Comparison of ENCODE assay signal across 13 cellular contexts in genomic region chr14:74932401-74932901, GRCh38. TPM values are rescaled to one million over a fixed set of nuclear protein-coding genes. Genes with fewer than 3 reads are reported as not detected.
DNase-seq lines count a peak whose midpoint lies in the region; ATAC-seq and TF ChIP-seq lines count a peak whose summit lies in the region.
"Had no signal": no experiment of that assay in that cellular context is flagged by ENCODE, and none has a peak within 500 bp of the region (broad histone marks: within the 10 kb centered on the region; RNA-seq: fewer than 3 reads in every experiment).

No MANE protein-coding gene starts in this region.

- H3K4me1 Mint-ChIP-seq in activated CD4-positive, alpha-beta memory T cell treated with anti-CD3 and anti-CD28 coated beads for 36 hours (ENCODE audit: low read depth) = peaks cover 14% of the 10 kb centered on the region
- H3K4me1 Mint-ChIP-seq in activated CD4-positive, alpha-beta memory T cell treated with anti-CD3 and anti-CD28 coated beads, Interleukin-2, amount 10 ng/mL, durations not matched to agents 7 days and 5 days = peaks cover 22% of the 10 kb centered on the region
- 0 out of 2 replicates have a peak, but pooled peaks cover 3% of the 10 kb centered on the region for H3K4me1 Mint-ChIP-seq in WTC11
- H3K4me1 Mint-ChIP-seq in HFFc6 (ENCODE audit: low read depth) = peaks cover 8% of the 10 kb centered on the region; the same call in 1 of the 2 replicates

- no peak overlapping the region for H3K27ac Mint-ChIP-seq in activated CD4-positive, alpha-beta memory T cell treated with anti-CD3 and anti-CD28 coated beads for 36 hours
- no peak overlapping the region for H3K27ac Mint-ChIP-seq in activated CD4-positive, alpha-beta memory T cell treated with anti-CD3 and anti-CD28 coated beads, Interleukin-2, amount 10 ng/mL, durations not matched to agents 7 days and 5 days
- 0 out of 2 replicates have a peak overlapping the region, but pooled peaks have one; percentile 71 for H3K27ac Mint-ChIP-seq in WTC11
- no peak overlapping the region for H3K27ac Mint-ChIP-seq in HFFc6
- H3K27ac Mint-ChIP-seq: memory B cell had no signal

- TF ChIP-seq CTCF in WTC11 (IDR thresholded peaks at IDR 0.05) (no peak), testis (IDR thresholded peaks at IDR 0.05) (no peak), HFFc6 (IDR thresholded peaks at IDR 0.05) (no peak)

- H3K27me3 ChIP-seq in right cardiac atrium (ENCODE audit: control insufficient read depth, insufficient read depth) = no peaks in the 10 kb centered on the region
- no peaks in the 10 kb centered on the region for H3K27me3 ChIP-seq in testis
- H3K27me3 ChIP-seq: body of pancreas, esophagus squamous epithelium had no signal

- 19% methylated on average over 6 of the region's 6 CpGs for WGBS in right cardiac atrium
- 41 to 56% methylated on average over 6 of the region's 6 CpGs for WGBS in testis, 2 donors

- H3K4me3 ChIP-seq in right cardiac atrium (ENCODE audit: low read length) (no peak overlapping the region), testis (no peak overlapping the region)
- H3K4me3 ChIP-seq: body of pancreas, esophagus squamous epithelium had no signal

- H3K27me3 Mint-ChIP-seq in activated CD4-positive, alpha-beta memory T cell treated with anti-CD3 and anti-CD28 coated beads for 36 hours = peaks cover 3% of the 10 kb centered on the region
- H3K27me3 Mint-ChIP-seq in activated CD4-positive, alpha-beta memory T cell treated with anti-CD3 and anti-CD28 coated beads, Interleukin-2, amount 10 ng/mL, durations not matched to agents 7 days and 5 days = peaks cover 20% of the 10 kb centered on the region
- H3K27me3 Mint-ChIP-seq in WTC11 (ENCODE audit: low read depth) (no peaks in the 10 kb centered on the region; the same call in 1 of the 2 replicates), HFFc6 (ENCODE audit: insufficient read depth) (peaks cover 6% of the 10 kb centered on the region)

- H3K36me3 Mint-ChIP-seq in activated CD4-positive, alpha-beta memory T cell treated with anti-CD3 and anti-CD28 coated beads for 36 hours = no peaks in the 10 kb centered on the region
- H3K36me3 Mint-ChIP-seq in activated CD4-positive, alpha-beta memory T cell treated with anti-CD3 and anti-CD28 coated beads, Interleukin-2, amount 10 ng/mL, durations not matched to agents 7 days and 5 days (ENCODE audit: low read depth) = no peaks in the 10 kb centered on the region
- H3K36me3 Mint-ChIP-seq in WTC11 = no peaks in the 10 kb centered on the region
- H3K36me3 Mint-ChIP-seq in HFFc6 (ENCODE audit: low read depth) = no peaks in the 10 kb centered on the region
- H3K36me3 Mint-ChIP-seq: memory B cell had no signal

- DNase-seq in activated CD4-positive, alpha-beta memory T cell treated with anti-CD3 and anti-CD28 coated beads for 36 hours = no peak
- DNase-seq in activated CD4-positive, alpha-beta memory T cell treated with anti-CD3 and anti-CD28 coated beads, Interleukin-2, amount 10 ng/mL, durations not matched to agents 7 days and 5 days = no peak
- no peak for DNase-seq in WTC11 (ENCODE audit: low spot score)
- peak in 2 of 3 donors; percentile 45 to 46 for DNase-seq in right cardiac atrium
- peak; percentile 48 for DNase-seq in testis
- no peak for DNase-seq in SIG-M5 (lab: John Stamatoyannopoulos, UW)
- no peak for DNase-seq in HFFc6
- no peak for DNase-seq in epidermal melanocyte (ENCODE audit: insufficient read length, low spot score)
- DNase-seq: activated CD8-positive, alpha-beta memory T cell treated with anti-CD3 and anti-CD28 coated beads, Interleukin-2, amount 50 U/mL, for 48 hours; body of pancreas; esophagus squamous epithelium; retina had no signal

- H3K9me3 Mint-ChIP-seq in activated CD4-positive, alpha-beta memory T cell treated with anti-CD3 and anti-CD28 coated beads for 36 hours = no peaks in the 10 kb centered on the region
- no peaks in the 10 kb centered on the region for H3K9me3 Mint-ChIP-seq in activated CD4-positive, alpha-beta memory T cell treated with anti-CD3 and anti-CD28 coated beads, Interleukin-2, amount 10 ng/mL, durations not matched to agents 7 days and 5 days
- H3K9me3 Mint-ChIP-seq in WTC11 (no peaks in the 10 kb centered on the region), HFFc6 (no peaks in the 10 kb centered on the region)
- H3K9me3 Mint-ChIP-seq: memory B cell had no signal

- H3K36me3 ChIP-seq in testis (ENCODE audit: low read depth, missing control alignments) = no peaks in the 10 kb centered on the region
- H3K36me3 ChIP-seq: esophagus squamous epithelium had no signal

- intact Hi-C loops in activated CD4-positive, alpha-beta memory T cell treated with anti-CD3 and anti-CD28 coated beads for 36 hours (cut with micrococcal nuclease) = no loop called here
- intact Hi-C loops in right cardiac atrium (cut with DNase I) (no loop called here), testis (cut with DNase I; ENCODE audit: low total_unique reads) (no loop called here)

- no peak for TF ChIP-seq POLR2A in testis (IDR thresholded peaks at IDR 0.05)

- ATAC-seq in WTC11 (peak; percentile 28; the same call in 1 of the 2 replicates), right cardiac atrium (peak; percentile 71 to 77)
- ATAC-seq: body of pancreas had no signal

- no peak overlapping the region for H3K27ac ChIP-seq in right cardiac atrium (ENCODE audit: low read length)
- no peak overlapping the region for H3K27ac ChIP-seq in testis
- H3K27ac ChIP-seq: body of pancreas had no signal

- H3K4me3 Mint-ChIP-seq in activated CD4-positive, alpha-beta memory T cell treated with anti-CD3 and anti-CD28 coated beads for 36 hours = peak overlapping the region; percentile 4
- H3K4me3 Mint-ChIP-seq in activated CD4-positive, alpha-beta memory T cell treated with anti-CD3 and anti-CD28 coated beads, Interleukin-2, amount 10 ng/mL, durations not matched to agents 7 days and 5 days = no peak overlapping the region
- H3K4me3 Mint-ChIP-seq in WTC11 (no peak overlapping the region), HFFc6 (no peak overlapping the region)
- H3K4me3 Mint-ChIP-seq: memory B cell had no signal

- CTCF ChIA-PET in activated CD4-positive, alpha-beta memory T cell treated with anti-CD3 and anti-CD28 coated beads for 36 hours (lab: Charles Lee) = interaction anchor here (0.8 to 3.5 kb wide), 3 partner anchors 14 to 156 kb away, joined by 3 to 21 read pairs (median 5); no protein-coding TSS in a partner anchor
- CTCF ChIA-PET in activated CD4-positive, alpha-beta memory T cell treated with anti-CD3 and anti-CD28 coated beads, Interleukin-2, amount 10 ng/mL, durations not matched to agents 7 days and 5 days (lab: Charles Lee) = no interaction called here
- CTCF ChIA-PET in WTC11 (lab: Charles Lee) = interaction anchor here (0.6 to 1.0 kb wide), 2 partner anchors 9 to 27 kb away, joined by 3 read pairs; no protein-coding TSS in a partner anchor

- POLR2A ChIA-PET in activated CD4-positive, alpha-beta memory T cell treated with anti-CD3 and anti-CD28 coated beads for 36 hours (lab: Charles Lee) = no interaction called here
- POLR2A ChIA-PET in activated CD4-positive, alpha-beta memory T cell treated with anti-CD3 and anti-CD28 coated beads, Interleukin-2, amount 10 ng/mL, durations not matched to agents 7 days and 5 days (lab: Charles Lee) = interaction anchor here (0.6 to 2.9 kb wide), 3 partner anchors 8 to 571 kb away, joined by 3 to 8 read pairs (median 5); partner anchors contain the start of gene RPS6KL1
- POLR2A ChIA-PET in WTC11 (lab: Charles Lee) = no interaction called here

- H3K4me1 ChIP-seq in right cardiac atrium (ENCODE audit: control insufficient read depth, insufficient read depth, low read length) (peaks cover 13% of the 10 kb centered on the region), testis (peaks cover 27% of the 10 kb centered on the region)
- H3K4me1 ChIP-seq: body of pancreas had no signal

- H3K9me3 ChIP-seq in right cardiac atrium (ENCODE audit: control insufficient read depth, low read length) (no peaks in the 10 kb centered on the region), testis (no peaks in the 10 kb centered on the region)
- H3K9me3 ChIP-seq: body of pancreas, esophagus squamous epithelium had no signal

RNA-seq across cellular contexts. Expression of gene RPS6KL1, which starts 9.4 kb away (rescaled TPM):
- 1 to 10 TPM; 4.2 to 4.9 TPM for total RNA-seq in activated CD4-positive, alpha-beta memory T cell treated with anti-CD3 and anti-CD28 coated beads for 36 hours
- 1 to 10 TPM; 3.6 to 3.8 TPM for total RNA-seq in activated CD4-positive, alpha-beta memory T cell treated with anti-CD3 and anti-CD28 coated beads, Interleukin-2, amount 10 ng/mL, durations not matched to agents 7 days and 5 days
- total RNA-seq in WTC11 (2021) (10.6 to 12.6 TPM (median 12.2 TPM) in 3 replicates), right cardiac atrium (10 to 100 TPM; 13.9 to 20.7 (median 17.3) TPM), testis (10 to 100 TPM; 22.5 to 22.9 TPM)
- polyA plus RNA-seq in right cardiac atrium (10.5 TPM), testis (ENCODE audit: insufficient read depth, low read depth, low replicate concordance) (41.8 TPM)
- 1 to 10 TPM in 4 of 6 experiments, under 1 TPM in 2; 0.78 to 1.1 (median 1.0) TPM for total RNA-seq in HFFc6 (2021; fragmentation: NEBNext Ultra II Directional; extraction: Animal tissue kit (Norgen Biotek cat#: 25700))

RNA-seq across cellular contexts. Expression of gene PGF, which starts 22.9 kb away (rescaled TPM):
- total RNA-seq in activated CD4-positive, alpha-beta memory T cell treated with anti-CD3 and anti-CD28 coated beads for 36 hours = under 1 TPM in 1 of 2 experiments, not detected in 1; 0.10 TPM
- total RNA-seq in activated CD4-positive, alpha-beta memory T cell treated with anti-CD3 and anti-CD28 coated beads, Interleukin-2, amount 10 ng/mL, durations not matched to agents 7 days and 5 days = under 1 TPM; 0.23 to 0.38 TPM
- total RNA-seq in WTC11 (2021) (5.0 to 6.7 TPM (median 6.5 TPM) in 3 replicates), right cardiac atrium (1 to 10 TPM; 2.9 to 5.9 (median 4.1) TPM), testis (10 to 100 TPM in 1 of 2 donors, 1 to 10 TPM in 1; 6.5 to 11.5 TPM)
- polyA plus RNA-seq in right cardiac atrium (4.3 TPM), testis (ENCODE audit: insufficient read depth, low read depth, low replicate concordance) (5.4 TPM)
- total RNA-seq in HFFc6 (2021; fragmentation: NEBNext Ultra II Directional; extraction: Animal tissue kit (Norgen Biotek cat#: 25700)) = 1 to 10 TPM in 4 of 6 experiments, under 1 TPM in 2; 0.87 to 2.9 (median 2.7) TPM

RNA-seq across cellular contexts. Expression of gene DLST, which starts 50.7 kb away (rescaled TPM):
- total RNA-seq in activated CD4-positive, alpha-beta memory T cell treated with anti-CD3 and anti-CD28 coated beads for 36 hours = 100 to 1,000 TPM; 132 to 137 TPM
- total RNA-seq in activated CD4-positive, alpha-beta memory T cell treated with anti-CD3 and anti-CD28 coated beads, Interleukin-2, amount 10 ng/mL, durations not matched to agents 7 days and 5 days = 100 to 1,000 TPM; 106 to 108 TPM
- total RNA-seq in WTC11 (2021) (112 to 121 TPM (median 119 TPM) in 3 replicates), right cardiac atrium (100 to 1,000 TPM; 121 to 148 (median 144) TPM), testis (10 to 100 TPM; 82.0 to 98.1 TPM)
- polyA plus RNA-seq in right cardiac atrium (87.6 TPM), testis (ENCODE audit: insufficient read depth, low read depth, low replicate concordance) (82.8 TPM)
- total RNA-seq in HFFc6 (2021; fragmentation: NEBNext Ultra II Directional; extraction: Animal tissue kit (Norgen Biotek cat#: 25700)) = 100 to 1,000 TPM in 5 of 6 experiments, 10 to 100 TPM in 1; 97.5 to 118 (median 109) TPM

RNA-seq across cellular contexts. Expression of gene PROX2, which starts 56.5 kb away (rescaled TPM):
- total RNA-seq in activated CD4-positive, alpha-beta memory T cell treated with anti-CD3 and anti-CD28 coated beads for 36 hours = under 1 TPM; 0.19 to 0.33 TPM
- not detected for total RNA-seq in activated CD4-positive, alpha-beta memory T cell treated with anti-CD3 and anti-CD28 coated beads, Interleukin-2, amount 10 ng/mL, durations not matched to agents 7 days and 5 days
- 0.04 to 0.27 TPM in 2 of 3 replicates, not detected in the other for total RNA-seq in WTC11 (2021)
- total RNA-seq in right cardiac atrium = not detected
- not detected for polyA plus RNA-seq in right cardiac atrium
- under 1 TPM; 0.06 to 0.08 TPM for total RNA-seq in testis
- polyA plus RNA-seq in testis (ENCODE audit: insufficient read depth, low read depth, low replicate concordance) = 0.08 TPM
- not detected for total RNA-seq in HFFc6 (2021; fragmentation: NEBNext Ultra II Directional; extraction: Animal tissue kit (Norgen Biotek cat#: 25700))
- total RNA-seq: esophagus squamous epithelium had no signal

Comparison
In these comparisons a context has a peak if more than half of its experiments do, and no peak if none do; other contexts are left out.
1. DNase-seq: peak in right cardiac atrium (2 of 3) and testis (single experiment); none in activated CD4-positive, alpha-beta memory T cell treated with anti-CD3 and anti-CD28 coated beads for 36 hours (single experiment), activated CD4-positive, alpha-beta memory T cell treated with anti-CD3 and anti-CD28 coated beads, Interleukin-2, amount 10 ng/mL, durations not matched to agents 7 days and 5 days (single experiment), WTC11 (single experiment), SIG-M5 (single experiment), HFFc6 (single experiment) and epidermal melanocyte (single experiment).